In the genomic region with DNA sequence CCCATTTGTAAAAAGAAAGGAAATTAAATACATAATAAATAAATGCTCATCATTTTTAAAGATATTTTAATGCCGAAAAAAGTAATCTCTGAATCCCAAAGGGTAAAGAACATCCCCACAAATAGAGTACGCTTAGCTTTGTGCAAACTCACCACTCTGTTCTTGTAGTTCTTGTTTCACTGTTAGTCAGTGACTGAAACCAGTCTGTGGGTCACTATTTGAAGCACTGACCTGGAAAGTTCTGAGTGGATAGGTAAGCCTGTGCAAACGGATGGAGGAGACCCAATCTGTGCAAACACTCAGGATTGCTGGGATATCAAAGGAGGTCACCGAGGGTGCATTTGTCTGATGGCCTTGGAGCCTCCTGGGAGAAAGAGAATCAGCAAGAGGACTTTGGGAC, we compare ENCODE assay signal across 25 cellular contexts.
"Had no signal": no experiment of that assay in that cellular context is flagged by ENCODE, and none has a peak within 500 bp of the region (broad histone marks: within the 10 kb centered on the region; RNA-seq: fewer than 3 reads in every experiment).

No MANE protein-coding gene starts in this region.

- DNase-seq: activated CD4-positive, alpha-beta memory T cell treated with anti-CD3 and anti-CD28 coated beads, Interleukin-2, amount 10 ng/mL, durations not matched to agents 7 days and 5 days; activated CD4-positive, alpha-beta T cell treated with anti-CD3 and anti-CD28 coated beads for 1 hour; activated CD4-positive, alpha-beta T cell treated with anti-CD3 and anti-CD28 coated beads, Interleukin-2, amount 10 ng/mL, durations not matched to agents 7 days and 5 days; activated gamma-delta T cell treated with Interleukin-2 at 50 U/mL for 16 hours; activated naive CD4-positive, alpha-beta T cell treated with anti-CD3 and anti-CD28 coated beads, Interleukin-2, amount 50 U/mL, for 16 hours; activated T-cell treated with anti-CD3 and anti-CD28 coated beads, Interleukin-2, amount 50 U/mL, for 4 hours; amniotic stem cell; caudate nucleus; cortex of kidney; head of caudate nucleus; hippocampal formation; left cardiac atrium; naive thymus-derived CD4-positive, alpha-beta T cell; ovary; right lobe of liver; stimulated activated CD4-positive, alpha-beta T cell treated with anti-CD3 and anti-CD28 coated beads, Interleukin-2, amount 100 ng/mL, for 48 hours; stimulated activated naive CD8-positive, alpha-beta T cell treated with anti-CD3 and anti-CD28 coated beads, Interleukin-15, Interleukin-2, amounts not matched to agents 100 U/mL and 50 U/mL, for 24 hours; T1000; testis; transverse colon; uterus; WERI-Rb-1 had no signal

- FAIRE-seq: endothelial cell of umbilical vein, keratinocyte had no signal

- ATAC-seq: activated T-cell treated with anti-CD3 and anti-CD28 coated beads, Interleukin-2, amount 50 U/mL, for 4 hours; activated T-helper 17 cell treated with anti-CD3 and anti-CD28 coated beads, Interleukin-2, amount 50 U/mL, for 72 hours; left cardiac atrium; naive thymus-derived CD4-positive, alpha-beta T cell; right lobe of liver; stimulated activated naive CD8-positive, alpha-beta T cell treated with anti-CD3 and anti-CD28 coated beads, Interleukin-15, Interleukin-2, amounts not matched to agents 100 U/mL and 50 U/mL, for 24 hours had no signal
